Comparison of ENCODE assay signal across 11 cellular contexts in genomic region chr6:157089258-157089657, GRCh38.
A peak's percentile ranks its signal among the peaks of the same experiment; 100 is the strongest.
DNase-seq lines count a peak whose midpoint lies in the region; ATAC-seq and TF ChIP-seq lines count a peak whose summit lies in the region.
"Had no signal": no experiment of that assay in that cellular context is flagged by ENCODE, and none has a peak within 500 bp of the region (broad histone marks: within the 10 kb centered on the region; RNA-seq: fewer than 3 reads in every experiment).

No MANE protein-coding gene starts in this region.

- H3K27ac Mint-ChIP-seq in Caco-2 (ENCODE audit: unreplicated experiment), result peak overlapping the region; percentile 77
- H3K27ac Mint-ChIP-seq: activated T-helper 1 cell treated with anti-CD3 and anti-CD28 coated beads, Interleukin-12 subunit alpha, Interleukin-12 subunit beta, Interleukin-2, Interleukin-4 antibody, amounts not matched to agents 30 ng/mL and 10 ng/mL and 1 ng/mL, durations not matched to agents 14 hours and 24 hours and 36 hours had no signal

- H3K36me3 Mint-ChIP-seq in Caco-2 (ENCODE audit: insufficient read depth, unreplicated experiment), result no peaks in the 10 kb centered on the region

- no peak overlapping the region for H3K4me3 Mint-ChIP-seq in Caco-2 (ENCODE audit: unreplicated experiment)
- H3K4me3 Mint-ChIP-seq: activated T-helper 1 cell treated with anti-CD3 and anti-CD28 coated beads, Interleukin-12 subunit alpha, Interleukin-12 subunit beta, Interleukin-2, Interleukin-4 antibody, amounts not matched to agents 30 ng/mL and 10 ng/mL and 1 ng/mL, durations not matched to agents 14 hours and 24 hours and 36 hours had no signal

- POLR2A ChIA-PET in Caco-2 (lab: Charles Lee), result no interaction called here

- DNase-seq in Caco-2 (peak; percentile 59 to 67), NCI-H2029 (lab: John Stamatoyannopoulos, UW) (peak; percentile 60), myocyte (ENCODE audit: low read depth) (peak; percentile 51), left colon (no peak)
- DNase-seq in activated CD4-positive, CD25-positive, alpha-beta regulatory T cell treated with anti-CD3 and anti-CD28 coated beads, Interleukin-2, amount 50 U/mL, for 72 hours, result no peak
- DNase-seq: cortex of kidney, DMS153 had no signal

- no peaks in the 10 kb centered on the region for H3K9me3 ChIP-seq in Caco-2
- H3K9me3 ChIP-seq in ectodermal cell (ENCODE audit: control insufficient read depth, low read length), result no peaks in the 10 kb centered on the region

- intact Hi-C loops in Caco-2 (cut with micrococcal nuclease; ENCODE audit: unreplicated experiment), result no loop called here
- intact Hi-C loops in left colon (cut with DNase I, micrococcal nuclease), result loop anchor here in 1 of 2 donors (10.0 kb wide), 1 partner anchor 1294 kb away; no protein-coding TSS in a partner anchor

- H3K4me1 ChIP-seq in Caco-2 (0 out of 2 replicates have a peak, but pooled peaks cover 3% of the 10 kb centered on the region), ectodermal cell (ENCODE audit: control insufficient read depth, insufficient read depth, low read length) (peaks cover 31% of the 10 kb centered on the region)

- TF ChIP-seq CTCF in Caco-2 (IDR thresholded peaks at IDR 0.05; ENCODE audit: insufficient read depth in 1 of 2, low read depth in 1 of 2, low read length in 1 of 2, severe bottlenecking in 1 of 2, unreplicated experiment in 1 of 2), result no peak

- H3K27me3 ChIP-seq in Caco-2 (replicated peaks; ENCODE audit: control insufficient read depth, insufficient read depth, low read length) (no peaks in the 10 kb centered on the region), ectodermal cell (ENCODE audit: control insufficient read depth, insufficient read depth, low read length, poor library complexity, severe bottlenecking) (no peaks in the 10 kb centered on the region)

- H3K27me3 Mint-ChIP-seq in Caco-2 (ENCODE audit: insufficient read depth, unreplicated experiment), result no peaks in the 10 kb centered on the region

- no peaks in the 10 kb centered on the region for H3K9me3 Mint-ChIP-seq in Caco-2 (ENCODE audit: unreplicated experiment)
- H3K9me3 Mint-ChIP-seq: activated T-helper 1 cell treated with anti-CD3 and anti-CD28 coated beads, Interleukin-12 subunit alpha, Interleukin-12 subunit beta, Interleukin-2, Interleukin-4 antibody, amounts not matched to agents 30 ng/mL and 10 ng/mL and 1 ng/mL, durations not matched to agents 14 hours and 24 hours and 36 hours had no signal

- peaks cover 19% of the 10 kb centered on the region for H3K4me1 Mint-ChIP-seq in Caco-2 (ENCODE audit: low read depth, unreplicated experiment)

- H3K36me3 ChIP-seq in Caco-2 (ENCODE audit: control insufficient read depth, insufficient read depth, low read length), result no peaks in the 10 kb centered on the region
- peaks cover 6% of the 10 kb centered on the region for H3K36me3 ChIP-seq in ectodermal cell (ENCODE audit: control insufficient read depth, insufficient read depth, low read length)

- CTCF ChIA-PET in Caco-2 (lab: Charles Lee), result no interaction called here

- ATAC-seq in left colon, result no peak
- ATAC-seq in HG02798 (IDR thresholded peaks at IDR 0.05; ENCODE audit: poor library complexity, unreplicated experiment), result no peak
- no peak for ATAC-seq in HG03342 (IDR thresholded peaks at IDR 0.05; ENCODE audit: unreplicated experiment)

- 12 to 27% methylated on average over 3 of the region's 3 CpGs for WGBS in ectodermal cell, 2 experiments

- BruUV-seq in Caco-2 (replicated peaks; lab: Mats Ljungman, UMichigan), result no TSS peak

- peak overlapping the region; percentile 93 for H3K27ac ChIP-seq in ectodermal cell (ENCODE audit: insufficient read depth, low read depth, low read length, poor library complexity, severe bottlenecking)

- no peak overlapping the region for H3K4me3 ChIP-seq in Caco-2 (ENCODE audit: low read depth, low read length)
- H3K4me3 ChIP-seq in ectodermal cell (ENCODE audit: insufficient read depth, low read depth, low read length), result no peak overlapping the region

Comparison
In these comparisons a context has a peak if more than half of its experiments do, and no peak if none do; other contexts are left out.
1. DNase-seq: peak in Caco-2 (2 of 2), NCI-H2029 (single experiment) and myocyte (single experiment); none in left colon (0 of 2) and activated CD4-positive, CD25-positive, alpha-beta regulatory T cell treated with anti-CD3 and anti-CD28 coated beads, Interleukin-2, amount 50 U/mL, for 72 hours (single experiment).